In the genomic region with DNA sequence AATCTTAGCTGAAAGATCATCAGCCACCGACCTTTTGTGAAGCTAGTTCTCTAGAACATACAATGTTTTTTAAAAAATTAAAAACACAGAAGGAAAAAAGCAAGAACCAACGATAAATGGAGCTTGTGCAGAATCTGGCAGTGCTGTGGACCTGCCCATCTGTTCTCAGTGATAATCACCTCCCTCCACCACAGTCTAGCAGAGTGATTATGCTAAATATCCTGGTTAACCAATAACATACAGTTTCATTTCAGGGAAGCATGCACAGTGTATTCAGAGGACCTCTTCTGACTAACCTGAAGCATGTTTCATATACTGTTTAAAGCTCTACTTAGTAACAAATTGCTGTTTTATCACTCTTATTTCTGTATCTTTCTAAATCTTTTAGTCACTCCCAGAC, we compare ENCODE assay signal across 2 cellular contexts.
TF ChIP-seq lines count a peak whose summit lies in the region.

No MANE protein-coding gene starts in this region.

TF ChIP-seq in SK-N-SH, 30 proteins besides CTCF, POLR2A, EP300 and RAD21 (continued from another document):
- TF ChIP-seq NRF1 (IDR thresholded peaks at IDR 0.05; ENCODE audit: low read depth, low read length) (no peak), TAF1 (IDR thresholded peaks at IDR 0.05; ENCODE audit: borderline replicate concordance, low read depth, low read length) (no peak), EZH2phosphoT487 (IDR thresholded peaks at IDR 0.05; ENCODE audit: borderline replicate concordance, low read depth) (no peak), REST (IDR thresholded peaks at IDR 0.05; ENCODE audit: low read depth, low read length) (no peak), NFIC (IDR thresholded peaks at IDR 0.05; ENCODE audit: borderline replicate concordance) (no peak), ZBTB33 (IDR thresholded peaks at IDR 0.05; ENCODE audit: borderline replicate concordance, low read depth) (no peak), GATA2 (CRISPR knock-in tag; IDR thresholded peaks at IDR 0.05) (no peak), MEF2A (IDR thresholded peaks at IDR 0.05; ENCODE audit: borderline replicate concordance, low read depth) (no peak), RFX5 (IDR thresholded peaks at IDR 0.05; ENCODE audit: low read length) (no peak), JUND (IDR thresholded peaks at IDR 0.05) (no peak), FOXM1 (IDR thresholded peaks at IDR 0.05; ENCODE audit: low read depth) (no peak), GABPA (IDR thresholded peaks at IDR 0.05; ENCODE audit: low read depth) (no peak), TEAD4 (IDR thresholded peaks at IDR 0.05; ENCODE audit: borderline replicate concordance, insufficient read depth) (no peak), SIN3A (IDR thresholded peaks at IDR 0.05; ENCODE audit: borderline replicate concordance, low read depth, low read length) (no peak)

TF ChIP-seq in SK-N-SH treated with all-trans-retinoic acid at 6 μM for 48 hours, 23 proteins besides CTCF, POLR2A, EP300 and RAD21 (continued from another document):
- TF ChIP-seq ZNF565 (CRISPR knock-in tag; conservative IDR thresholded peaks at IDR 0.05; ENCODE audit: low read depth) (no peak), ZNF8 (CRISPR knock-in tag; IDR thresholded peaks at IDR 0.05) (no peak)
